ENCODE assay signal across 2 cellular contexts in the genomic region with DNA sequence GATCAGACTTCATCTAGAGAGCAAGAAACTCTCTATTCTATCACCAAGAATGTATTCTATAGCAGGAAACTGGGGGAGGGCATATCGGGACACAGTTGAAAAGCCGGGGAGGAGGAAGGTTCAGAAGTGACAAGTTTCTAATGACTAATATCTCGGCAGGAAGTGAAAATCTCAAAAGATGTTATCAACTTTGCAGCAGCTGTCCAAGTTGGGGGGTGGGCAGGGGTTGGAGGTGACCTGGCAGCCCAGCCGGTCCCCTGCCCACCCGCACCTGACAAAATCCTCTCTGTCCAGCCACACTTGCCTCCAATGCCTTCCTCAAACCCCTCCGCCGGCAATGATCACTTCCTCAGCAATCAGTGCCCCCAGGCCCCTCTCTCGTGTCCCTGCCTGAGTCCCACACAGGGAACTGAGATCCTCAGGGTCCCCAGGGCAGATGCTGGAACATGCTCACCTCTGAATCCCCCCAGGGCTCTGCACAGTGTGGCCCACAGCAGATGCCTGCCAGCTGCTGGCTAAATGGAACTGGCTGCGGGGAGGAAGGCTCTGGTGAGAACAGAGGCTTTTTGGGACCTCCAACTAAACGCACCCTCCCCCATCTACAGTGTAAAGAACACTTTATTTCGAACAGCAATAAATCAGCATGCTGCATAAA.
TF ChIP-seq lines count a peak whose summit lies in the region.

No MANE protein-coding gene starts in this region.

TF ChIP-seq in HepG2, 621 proteins besides CTCF, POLR2A, EP300 and RAD21:
- TF ChIP-seq ZNF12 (CRISPR knock-in tag; IDR thresholded peaks at IDR 0.05) (no peak), ZNF556 (CRISPR knock-in tag; IDR thresholded peaks at IDR 0.05; ENCODE audit: borderline replicate concordance) (no peak), ZNF101 (CRISPR knock-in tag; IDR thresholded peaks at IDR 0.05; ENCODE audit: borderline replicate concordance, low read depth) (no peak), ZNF619 (CRISPR knock-in tag; IDR thresholded peaks at IDR 0.05) (no peak)
- TF ChIP-seq, protein P1, sequence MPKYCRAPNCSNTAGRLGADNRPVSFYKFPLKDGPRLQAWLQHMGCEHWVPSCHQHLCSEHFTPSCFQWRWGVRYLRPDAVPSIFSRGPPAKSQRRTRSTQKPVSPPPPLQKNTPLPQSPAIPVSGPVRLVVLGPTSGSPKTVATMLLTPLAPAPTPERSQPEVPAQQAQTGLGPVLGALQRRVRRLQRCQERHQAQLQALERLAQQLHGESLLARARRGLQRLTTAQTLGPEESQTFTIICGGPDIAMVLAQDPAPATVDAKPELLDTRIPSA (CRISPR knock-in tag; IDR thresholded peaks at IDR 0.05; ENCODE audit: borderline replicate concordance), result no peak
TF ChIP-seq in HepG2: peak in this region for 0.

TF ChIP-seq in GM12878, 131 proteins besides CTCF, POLR2A, EP300 and RAD21 (continues in another document):
- TF ChIP-seq TARDBP (IDR thresholded peaks at IDR 0.05; ENCODE audit: borderline replicate concordance), result peak; percentile 72; the same call in 1 of the 2 replicates
- TF ChIP-seq NFIC (IDR thresholded peaks at IDR 0.05; ENCODE audit: low read depth, low read length), result no peak
- peak; percentile 91 for TF ChIP-seq IKZF1 (conservative IDR thresholded peaks at IDR 0.05)
- no peak for TF ChIP-seq EZH2 (IDR thresholded peaks at IDR 0.05; ENCODE audit: borderline replicate concordance, control insufficient read depth, low read depth, low read length)
- TF ChIP-seq, protein P2, sequence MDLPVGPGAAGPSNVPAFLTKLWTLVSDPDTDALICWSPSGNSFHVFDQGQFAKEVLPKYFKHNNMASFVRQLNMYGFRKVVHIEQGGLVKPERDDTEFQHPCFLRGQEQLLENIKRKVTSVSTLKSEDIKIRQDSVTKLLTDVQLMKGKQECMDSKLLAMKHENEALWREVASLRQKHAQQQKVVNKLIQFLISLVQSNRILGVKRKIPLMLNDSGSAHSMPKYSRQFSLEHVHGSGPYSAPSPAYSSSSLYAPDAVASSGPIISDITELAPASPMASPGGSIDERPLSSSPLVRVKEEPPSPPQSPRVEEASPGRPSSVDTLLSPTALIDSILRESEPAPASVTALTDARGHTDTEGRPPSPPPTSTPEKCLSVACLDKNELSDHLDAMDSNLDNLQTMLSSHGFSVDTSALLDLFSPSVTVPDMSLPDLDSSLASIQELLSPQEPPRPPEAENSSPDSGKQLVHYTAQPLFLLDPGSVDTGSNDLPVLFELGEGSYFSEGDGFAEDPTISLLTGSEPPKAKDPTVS (IDR thresholded peaks at IDR 0.05; ENCODE audit: low read depth, low read length), result no peak
- TF ChIP-seq, protein P3, sequence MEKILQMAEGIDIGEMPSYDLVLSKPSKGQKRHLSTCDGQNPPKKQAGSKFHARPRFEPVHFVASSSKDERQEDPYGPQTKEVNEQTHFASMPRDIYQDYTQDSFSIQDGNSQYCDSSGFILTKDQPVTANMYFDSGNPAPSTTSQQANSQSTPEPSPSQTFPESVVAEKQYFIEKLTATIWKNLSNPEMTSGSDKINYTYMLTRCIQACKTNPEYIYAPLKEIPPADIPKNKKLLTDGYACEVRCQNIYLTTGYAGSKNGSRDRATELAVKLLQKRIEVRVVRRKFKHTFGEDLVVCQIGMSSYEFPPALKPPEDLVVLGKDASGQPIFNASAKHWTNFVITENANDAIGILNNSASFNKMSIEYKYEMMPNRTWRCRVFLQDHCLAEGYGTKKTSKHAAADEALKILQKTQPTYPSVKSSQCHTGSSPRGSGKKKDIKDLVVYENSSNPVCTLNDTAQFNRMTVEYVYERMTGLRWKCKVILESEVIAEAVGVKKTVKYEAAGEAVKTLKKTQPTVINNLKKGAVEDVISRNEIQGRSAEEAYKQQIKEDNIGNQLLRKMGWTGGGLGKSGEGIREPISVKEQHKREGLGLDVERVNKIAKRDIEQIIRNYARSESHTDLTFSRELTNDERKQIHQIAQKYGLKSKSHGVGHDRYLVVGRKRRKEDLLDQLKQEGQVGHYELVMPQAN (conservative IDR thresholded peaks at IDR 0.05), result 0 out of 2 replicates have a peak, but pooled peaks have one; percentile 18
- peak; percentile 95 for TF ChIP-seq IRF4 (IDR thresholded peaks at IDR 0.05; ENCODE audit: low read depth, low read length)
- TF ChIP-seq, protein P4, sequence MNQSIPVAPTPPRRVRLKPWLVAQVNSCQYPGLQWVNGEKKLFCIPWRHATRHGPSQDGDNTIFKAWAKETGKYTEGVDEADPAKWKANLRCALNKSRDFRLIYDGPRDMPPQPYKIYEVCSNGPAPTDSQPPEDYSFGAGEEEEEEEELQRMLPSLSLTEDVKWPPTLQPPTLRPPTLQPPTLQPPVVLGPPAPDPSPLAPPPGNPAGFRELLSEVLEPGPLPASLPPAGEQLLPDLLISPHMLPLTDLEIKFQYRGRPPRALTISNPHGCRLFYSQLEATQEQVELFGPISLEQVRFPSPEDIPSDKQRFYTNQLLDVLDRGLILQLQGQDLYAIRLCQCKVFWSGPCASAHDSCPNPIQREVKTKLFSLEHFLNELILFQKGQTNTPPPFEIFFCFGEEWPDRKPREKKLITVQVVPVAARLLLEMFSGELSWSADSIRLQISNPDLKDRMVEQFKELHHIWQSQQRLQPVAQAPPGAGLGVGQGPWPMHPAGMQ (IDR thresholded peaks at IDR 0.05; ENCODE audit: borderline replicate concordance), result no peak
- TF ChIP-seq SMARCA5 (IDR thresholded peaks at IDR 0.05), result no peak
- peak; percentile 76; the same call in 1 of the 2 replicates for TF ChIP-seq CHD2 (IDR thresholded peaks at IDR 0.05; ENCODE audit: borderline replicate concordance, low read depth, low read length)
- TF ChIP-seq ATF7 (IDR thresholded peaks at IDR 0.05; ENCODE audit: low read depth), result peak; percentile 83
- TF ChIP-seq, protein P5, sequence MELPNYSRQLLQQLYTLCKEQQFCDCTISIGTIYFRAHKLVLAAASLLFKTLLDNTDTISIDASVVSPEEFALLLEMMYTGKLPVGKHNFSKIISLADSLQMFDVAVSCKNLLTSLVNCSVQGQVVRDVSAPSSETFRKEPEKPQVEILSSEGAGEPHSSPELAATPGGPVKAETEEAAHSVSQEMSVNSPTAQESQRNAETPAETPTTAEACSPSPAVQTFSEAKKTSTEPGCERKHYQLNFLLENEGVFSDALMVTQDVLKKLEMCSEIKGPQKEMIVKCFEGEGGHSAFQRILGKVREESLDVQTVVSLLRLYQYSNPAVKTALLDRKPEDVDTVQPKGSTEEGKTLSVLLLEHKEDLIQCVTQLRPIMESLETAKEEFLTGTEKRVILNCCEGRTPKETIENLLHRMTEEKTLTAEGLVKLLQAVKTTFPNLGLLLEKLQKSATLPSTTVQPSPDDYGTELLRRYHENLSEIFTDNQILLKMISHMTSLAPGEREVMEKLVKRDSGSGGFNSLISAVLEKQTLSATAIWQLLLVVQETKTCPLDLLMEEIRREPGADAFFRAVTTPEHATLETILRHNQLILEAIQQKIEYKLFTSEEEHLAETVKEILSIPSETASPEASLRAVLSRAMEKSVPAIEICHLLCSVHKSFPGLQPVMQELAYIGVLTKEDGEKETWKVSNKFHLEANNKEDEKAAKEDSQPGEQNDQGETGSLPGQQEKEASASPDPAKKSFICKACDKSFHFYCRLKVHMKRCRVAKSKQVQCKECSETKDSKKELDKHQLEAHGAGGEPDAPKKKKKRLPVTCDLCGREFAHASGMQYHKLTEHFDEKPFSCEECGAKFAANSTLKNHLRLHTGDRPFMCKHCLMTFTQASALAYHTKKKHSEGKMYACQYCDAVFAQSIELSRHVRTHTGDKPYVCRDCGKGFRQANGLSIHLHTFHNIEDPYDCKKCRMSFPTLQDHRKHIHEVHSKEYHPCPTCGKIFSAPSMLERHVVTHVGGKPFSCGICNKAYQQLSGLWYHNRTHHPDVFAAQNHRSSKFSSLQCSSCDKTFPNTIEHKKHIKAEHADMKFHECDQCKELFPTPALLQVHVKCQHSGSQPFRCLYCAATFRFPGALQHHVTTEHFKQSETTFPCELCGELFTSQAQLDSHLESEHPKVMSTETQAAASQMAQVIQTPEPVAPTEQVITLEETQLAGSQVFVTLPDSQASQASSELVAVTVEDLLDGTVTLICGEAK (IDR thresholded peaks at IDR 0.05; ENCODE audit: borderline replicate concordance), result no peak
- TF ChIP-seq, protein P6, sequence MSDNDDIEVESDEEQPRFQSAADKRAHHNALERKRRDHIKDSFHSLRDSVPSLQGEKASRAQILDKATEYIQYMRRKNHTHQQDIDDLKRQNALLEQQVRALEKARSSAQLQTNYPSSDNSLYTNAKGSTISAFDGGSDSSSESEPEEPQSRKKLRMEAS (IDR thresholded peaks at IDR 0.05; ENCODE audit: low read depth, low read length), result 0 out of 2 replicates have a peak, but pooled peaks have one; percentile 20
- TF ChIP-seq CREB1 (IDR thresholded peaks at IDR 0.05; ENCODE audit: low read depth), result no peak
- peak; percentile 93 for TF ChIP-seq JUNB (IDR thresholded peaks at IDR 0.05)
- TF ChIP-seq POLR2AphosphoS5 (IDR thresholded peaks at IDR 0.05; ENCODE audit: low read length), result no peak
- peak; percentile 27; the same call in 1 of the 2 replicates for TF ChIP-seq ZNF207 (IDR thresholded peaks at IDR 0.05; ENCODE audit: borderline replicate concordance)
- TF ChIP-seq STAT3 (IDR thresholded peaks at IDR 0.05; ENCODE audit: low read depth, low read length), result 0 out of 2 replicates have a peak, but pooled peaks have one; percentile 42
- TF ChIP-seq, protein P7, sequence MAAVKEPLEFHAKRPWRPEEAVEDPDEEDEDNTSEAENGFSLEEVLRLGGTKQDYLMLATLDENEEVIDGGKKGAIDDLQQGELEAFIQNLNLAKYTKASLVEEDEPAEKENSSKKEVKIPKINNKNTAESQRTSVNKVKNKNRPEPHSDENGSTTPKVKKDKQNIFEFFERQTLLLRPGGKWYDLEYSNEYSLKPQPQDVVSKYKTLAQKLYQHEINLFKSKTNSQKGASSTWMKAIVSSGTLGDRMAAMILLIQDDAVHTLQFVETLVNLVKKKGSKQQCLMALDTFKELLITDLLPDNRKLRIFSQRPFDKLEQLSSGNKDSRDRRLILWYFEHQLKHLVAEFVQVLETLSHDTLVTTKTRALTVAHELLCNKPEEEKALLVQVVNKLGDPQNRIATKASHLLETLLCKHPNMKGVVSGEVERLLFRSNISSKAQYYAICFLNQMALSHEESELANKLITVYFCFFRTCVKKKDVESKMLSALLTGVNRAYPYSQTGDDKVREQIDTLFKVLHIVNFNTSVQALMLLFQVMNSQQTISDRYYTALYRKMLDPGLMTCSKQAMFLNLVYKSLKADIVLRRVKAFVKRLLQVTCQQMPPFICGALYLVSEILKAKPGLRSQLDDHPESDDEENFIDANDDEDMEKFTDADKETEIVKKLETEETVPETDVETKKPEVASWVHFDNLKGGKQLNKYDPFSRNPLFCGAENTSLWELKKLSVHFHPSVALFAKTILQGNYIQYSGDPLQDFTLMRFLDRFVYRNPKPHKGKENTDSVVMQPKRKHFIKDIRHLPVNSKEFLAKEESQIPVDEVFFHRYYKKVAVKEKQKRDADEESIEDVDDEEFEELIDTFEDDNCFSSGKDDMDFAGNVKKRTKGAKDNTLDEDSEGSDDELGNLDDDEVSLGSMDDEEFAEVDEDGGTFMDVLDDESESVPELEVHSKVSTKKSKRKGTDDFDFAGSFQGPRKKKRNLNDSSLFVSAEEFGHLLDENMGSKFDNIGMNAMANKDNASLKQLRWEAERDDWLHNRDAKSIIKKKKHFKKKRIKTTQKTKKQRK (IDR thresholded peaks at IDR 0.05; ENCODE audit: low read depth, low read length), result no peak
- TF ChIP-seq, protein P8, sequence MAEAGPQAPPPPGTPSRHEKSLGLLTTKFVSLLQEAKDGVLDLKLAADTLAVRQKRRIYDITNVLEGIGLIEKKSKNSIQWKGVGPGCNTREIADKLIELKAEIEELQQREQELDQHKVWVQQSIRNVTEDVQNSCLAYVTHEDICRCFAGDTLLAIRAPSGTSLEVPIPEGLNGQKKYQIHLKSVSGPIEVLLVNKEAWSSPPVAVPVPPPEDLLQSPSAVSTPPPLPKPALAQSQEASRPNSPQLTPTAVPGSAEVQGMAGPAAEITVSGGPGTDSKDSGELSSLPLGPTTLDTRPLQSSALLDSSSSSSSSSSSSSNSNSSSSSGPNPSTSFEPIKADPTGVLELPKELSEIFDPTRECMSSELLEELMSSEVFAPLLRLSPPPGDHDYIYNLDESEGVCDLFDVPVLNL (IDR thresholded peaks at IDR 0.05; ENCODE audit: low read depth, low read length), result no peak
- TF ChIP-seq PAX5 (IDR thresholded peaks at IDR 0.05; ENCODE audit: borderline replicate concordance, low read depth, low read length), result peak; percentile 88
- no peak for TF ChIP-seq CBX5 (IDR thresholded peaks at IDR 0.05; ENCODE audit: low read depth)
- no peak for TF ChIP-seq RFX5 (IDR thresholded peaks at IDR 0.05; ENCODE audit: low read depth, low read length)
- no peak for TF ChIP-seq SMAD1 (IDR thresholded peaks at IDR 0.05; ENCODE audit: low read depth, partially characterized antibody)
- no peak for TF ChIP-seq KAT2A (conservative IDR thresholded peaks at IDR 0.05; ENCODE audit: control insufficient read depth, low read depth, low read length)
- TF ChIP-seq, protein P9, sequence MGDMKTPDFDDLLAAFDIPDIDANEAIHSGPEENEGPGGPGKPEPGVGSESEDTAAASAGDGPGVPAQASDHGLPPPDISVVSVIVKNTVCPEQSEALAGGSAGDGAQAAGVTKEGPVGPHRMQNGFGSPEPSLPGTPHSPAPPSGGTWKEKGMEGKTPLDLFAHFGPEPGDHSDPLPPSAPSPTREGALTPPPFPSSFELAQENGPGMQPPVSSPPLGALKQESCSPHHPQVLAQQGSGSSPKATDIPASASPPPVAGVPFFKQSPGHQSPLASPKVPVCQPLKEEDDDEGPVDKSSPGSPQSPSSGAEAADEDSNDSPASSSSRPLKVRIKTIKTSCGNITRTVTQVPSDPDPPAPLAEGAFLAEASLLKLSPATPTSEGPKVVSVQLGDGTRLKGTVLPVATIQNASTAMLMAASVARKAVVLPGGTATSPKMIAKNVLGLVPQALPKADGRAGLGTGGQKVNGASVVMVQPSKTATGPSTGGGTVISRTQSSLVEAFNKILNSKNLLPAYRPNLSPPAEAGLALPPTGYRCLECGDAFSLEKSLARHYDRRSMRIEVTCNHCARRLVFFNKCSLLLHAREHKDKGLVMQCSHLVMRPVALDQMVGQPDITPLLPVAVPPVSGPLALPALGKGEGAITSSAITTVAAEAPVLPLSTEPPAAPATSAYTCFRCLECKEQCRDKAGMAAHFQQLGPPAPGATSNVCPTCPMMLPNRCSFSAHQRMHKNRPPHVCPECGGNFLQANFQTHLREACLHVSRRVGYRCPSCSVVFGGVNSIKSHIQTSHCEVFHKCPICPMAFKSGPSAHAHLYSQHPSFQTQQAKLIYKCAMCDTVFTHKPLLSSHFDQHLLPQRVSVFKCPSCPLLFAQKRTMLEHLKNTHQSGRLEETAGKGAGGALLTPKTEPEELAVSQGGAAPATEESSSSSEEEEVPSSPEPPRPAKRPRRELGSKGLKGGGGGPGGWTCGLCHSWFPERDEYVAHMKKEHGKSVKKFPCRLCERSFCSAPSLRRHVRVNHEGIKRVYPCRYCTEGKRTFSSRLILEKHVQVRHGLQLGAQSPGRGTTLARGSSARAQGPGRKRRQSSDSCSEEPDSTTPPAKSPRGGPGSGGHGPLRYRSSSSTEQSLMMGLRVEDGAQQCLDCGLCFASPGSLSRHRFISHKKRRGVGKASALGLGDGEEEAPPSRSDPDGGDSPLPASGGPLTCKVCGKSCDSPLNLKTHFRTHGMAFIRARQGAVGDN (IDR thresholded peaks at IDR 0.05), result peak; percentile 76; the same call in 1 of the 2 replicates
- peak; percentile 92 for TF ChIP-seq MTA2 (IDR thresholded peaks at IDR 0.05; ENCODE audit: low read depth)
- no peak for TF ChIP-seq NRF1 (conservative IDR thresholded peaks at IDR 0.05; ENCODE audit: low read depth, low read length)
- TF ChIP-seq NR2C1 (IDR thresholded peaks at IDR 0.05), result peak; percentile 30
- peak; percentile 21; the same call in 1 of the 2 replicates for TF ChIP-seq ZNF384 (IDR thresholded peaks at IDR 0.05; ENCODE audit: borderline replicate concordance, low read depth, low read length)
- peak; percentile 88 to 90 for TF ChIP-seq IKZF2 (IDR thresholded peaks at IDR 0.05)
- TF ChIP-seq PML (IDR thresholded peaks at IDR 0.05; ENCODE audit: low read length), result no peak
- TF ChIP-seq HDGF (IDR thresholded peaks at IDR 0.05), result no peak; the same call in 1 of the 2 replicates
- no peak for TF ChIP-seq RB1 (IDR thresholded peaks at IDR 0.05; ENCODE audit: borderline replicate concordance)
- peak in 1 of 2 experiments; percentile 61; a peak in 1 of 3 replicates for TF ChIP-seq EGR1 (IDR thresholded peaks at IDR 0.05; ENCODE audit: borderline replicate concordance in 1 of 2, low read depth in 2 of 2, low read length in 2 of 2)
